ENCODE assay signal across 22 cellular contexts in genomic region chr10:61984803-61985418, GRCh38.
DNase-seq lines count a peak whose midpoint lies in the region; ATAC-seq lines count a peak whose summit lies in the region.
"Had no signal": no experiment of that assay in that cellular context is flagged by ENCODE, and none has a peak within 500 bp of the region (broad histone marks: within the 10 kb centered on the region; RNA-seq: fewer than 3 reads in every experiment).

No MANE protein-coding gene starts in this region.

- H3K9ac ChIP-seq in muscle layer of colon (ENCODE audit: low read length): no peak overlapping the region
- H3K9ac ChIP-seq: KMS-11 had no signal

- H3K27ac ChIP-seq in CD4-positive, alpha-beta memory T cell (ENCODE audit: low read depth, low read length): no peak overlapping the region
- H3K27ac ChIP-seq in muscle layer of colon (ENCODE audit: low read depth, low read length): peak overlapping the region; percentile 6
- H3K27ac ChIP-seq: KMS-11, ovary, SJCRH30, thoracic aorta had no signal

- no peaks in the 10 kb centered on the region for H3K9me3 ChIP-seq in CD4-positive, alpha-beta memory T cell (ENCODE audit: control insufficient read depth in 1 of 2, low read length in 2 of 2)
- H3K9me3 ChIP-seq in T-helper 17 cell (ENCODE audit: control insufficient read depth, low read length, poor library complexity, severe bottlenecking) (no peaks in the 10 kb centered on the region), muscle layer of colon (ENCODE audit: low read length) (no peaks in the 10 kb centered on the region)
- H3K9me3 ChIP-seq: gastroesophageal sphincter, ovary, SJCRH30, thoracic aorta had no signal

- H3K4me1 Mint-ChIP-seq in activated CD4-positive, alpha-beta T cell treated with anti-CD3 and anti-CD28 coated beads, Interleukin-2, amount 10 ng/mL, durations not matched to agents 24 days and 14 days: peaks cover 68% of the 10 kb centered on the region
- H3K4me1 Mint-ChIP-seq in CD4-positive, alpha-beta memory T cell: peaks cover 44 to 71% (median 56%) of the 10 kb centered on the region in 4 donors
- peaks cover 31% of the 10 kb centered on the region for H3K4me1 Mint-ChIP-seq in T-helper 17 cell

- peaks cover 41% of the 10 kb centered on the region for H3K4me1 ChIP-seq in CD4-positive, alpha-beta memory T cell (ENCODE audit: insufficient read depth, low read length)
- peaks cover 41% of the 10 kb centered on the region for H3K4me1 ChIP-seq in muscle layer of colon (ENCODE audit: insufficient read depth, low read length)
- H3K4me1 ChIP-seq: SJCRH30 had no signal

- no peak overlapping the region for H3K4me3 ChIP-seq in CD4-positive, alpha-beta memory T cell (ENCODE audit: low read length in 2 of 2)
- no peak overlapping the region for H3K4me3 ChIP-seq in muscle layer of colon (ENCODE audit: low read depth in 1 of 2, low read length in 2 of 2)
- H3K4me3 ChIP-seq: gastroesophageal sphincter, GM12878, ovary, SJCRH30, thoracic aorta had no signal

- no peak overlapping the region for H3K4me3 Mint-ChIP-seq in activated CD4-positive, alpha-beta T cell treated with anti-CD3 and anti-CD28 coated beads, Interleukin-2, amount 10 ng/mL, durations not matched to agents 24 days and 14 days
- no peak overlapping the region for H3K4me3 Mint-ChIP-seq in CD4-positive, alpha-beta memory T cell
- H3K4me3 Mint-ChIP-seq in T-helper 17 cell: no peak overlapping the region

- peaks cover 62% of the 10 kb centered on the region for H3K36me3 Mint-ChIP-seq in activated CD4-positive, alpha-beta T cell treated with anti-CD3 and anti-CD28 coated beads, Interleukin-2, amount 10 ng/mL, durations not matched to agents 24 days and 14 days (ENCODE audit: low read depth)
- H3K36me3 Mint-ChIP-seq in CD4-positive, alpha-beta memory T cell: peaks cover 9 to 32% of the 10 kb centered on the region in 2 donors
- peaks cover 2% of the 10 kb centered on the region for H3K36me3 Mint-ChIP-seq in T-helper 17 cell (ENCODE audit: low read depth)

- intact Hi-C loops in activated CD4-positive, alpha-beta T cell treated with anti-CD3 and anti-CD28 coated beads, Interleukin-2, amount 10 ng/mL, durations not matched to agents 24 days and 14 days (cut with micrococcal nuclease): loop anchor here (5.0 to 10.0 kb wide), 2 partner anchors 233 to 1280 kb away; no protein-coding TSS in a partner anchor
- intact Hi-C loops in CD4-positive, alpha-beta memory T cell (cut with micrococcal nuclease): loop anchor here (5.0 kb wide), 1 partner anchor 37 kb away; no protein-coding TSS in a partner anchor

- CTCF ChIA-PET in CD4-positive, alpha-beta memory T cell (lab: Charles Lee; ENCODE audit: partially characterized antibody): interaction anchor here (1.6 kb wide), 1 partner anchor 18 kb away, joined by 5 read pairs; no protein-coding TSS in a partner anchor

- H3K27me3 ChIP-seq in CD4-positive, alpha-beta memory T cell (ENCODE audit: insufficient read depth, low read length): no peaks in the 10 kb centered on the region
- no peaks in the 10 kb centered on the region for H3K27me3 ChIP-seq in muscle layer of colon (ENCODE audit: control insufficient read depth in 1 of 2, insufficient read depth in 2 of 2, low read length in 2 of 2)
- H3K27me3 ChIP-seq: gastroesophageal sphincter, ovary, SJCRH30 had no signal

- ATAC-seq in T-helper 17 cell (no peak), HG03280 (IDR thresholded peaks at IDR 0.05; ENCODE audit: unreplicated experiment) (no peak), GM21381 (IDR thresholded peaks at IDR 0.05; ENCODE audit: unreplicated experiment) (no peak)
- ATAC-seq: gastroesophageal sphincter, GM12878, PC-3, right cardiac atrium had no signal

- H3K27me3 Mint-ChIP-seq in activated CD4-positive, alpha-beta T cell treated with anti-CD3 and anti-CD28 coated beads, Interleukin-2, amount 10 ng/mL, durations not matched to agents 24 days and 14 days: no peaks in the 10 kb centered on the region
- no peaks in the 10 kb centered on the region for H3K27me3 Mint-ChIP-seq in CD4-positive, alpha-beta memory T cell
- no peaks in the 10 kb centered on the region for H3K27me3 Mint-ChIP-seq in T-helper 17 cell

- POLR2A ChIA-PET in CD4-positive, alpha-beta memory T cell (lab: Charles Lee; ENCODE audit: partially characterized antibody): interaction anchor here (1.9 kb wide), 1 partner anchor 82 kb away, joined by 8 read pairs; no protein-coding TSS in a partner anchor

- no peaks in the 10 kb centered on the region for H3K36me3 ChIP-seq in CD4-positive, alpha-beta memory T cell (ENCODE audit: insufficient read depth, low read length)
- H3K36me3 ChIP-seq in muscle layer of colon (ENCODE audit: insufficient read depth, low read length): no peaks in the 10 kb centered on the region
- H3K36me3 ChIP-seq: gastroesophageal sphincter, ovary, SJCRH30, thoracic aorta had no signal

- DNase-seq in activated CD4-positive, alpha-beta T cell treated with anti-CD3 and anti-CD28 coated beads, Interleukin-2, amount 10 ng/mL, durations not matched to agents 24 days and 14 days: no peak
- DNase-seq in activated CD4-positive, alpha-beta T cell treated with anti-CD3 and anti-CD28 coated beads, Interleukin-2, amount 50 U/mL, for 4 hours: no peak
- no peak for DNase-seq in CD4-positive, alpha-beta memory T cell
- DNase-seq in T-helper 17 cell (no peak), NCI-H2081 treated with DMSO at 0.1 percent for 48 hours (lab: John Stamatoyannopoulos, UW) (no peak)
- DNase-seq: activated gamma-delta T cell; cerebellar nuclear complex; effector CD8-positive, alpha-beta T cell; kidney; NCI-H1694; NCI-H774; ovary; PC-3; right cardiac atrium; SJCRH30 had no signal

- peaks cover 3% of the 10 kb centered on the region for H3K9me3 Mint-ChIP-seq in activated CD4-positive, alpha-beta T cell treated with anti-CD3 and anti-CD28 coated beads, Interleukin-2, amount 10 ng/mL, durations not matched to agents 24 days and 14 days
- peaks cover 0 to 2% (median 0%) of the 10 kb centered on the region in 8 donors for H3K9me3 Mint-ChIP-seq in CD4-positive, alpha-beta memory T cell

- peak overlapping the region; percentile 96 for H3K27ac Mint-ChIP-seq in activated CD4-positive, alpha-beta T cell treated with anti-CD3 and anti-CD28 coated beads, Interleukin-2, amount 10 ng/mL, durations not matched to agents 24 days and 14 days
- peak overlapping the region; percentile 16 to 84 (median 51) for H3K27ac Mint-ChIP-seq in CD4-positive, alpha-beta memory T cell
- peak overlapping the region; percentile 93 for H3K27ac Mint-ChIP-seq in T-helper 17 cell
